ENCODE assay signal across 11 cellular contexts in the genomic region with DNA sequence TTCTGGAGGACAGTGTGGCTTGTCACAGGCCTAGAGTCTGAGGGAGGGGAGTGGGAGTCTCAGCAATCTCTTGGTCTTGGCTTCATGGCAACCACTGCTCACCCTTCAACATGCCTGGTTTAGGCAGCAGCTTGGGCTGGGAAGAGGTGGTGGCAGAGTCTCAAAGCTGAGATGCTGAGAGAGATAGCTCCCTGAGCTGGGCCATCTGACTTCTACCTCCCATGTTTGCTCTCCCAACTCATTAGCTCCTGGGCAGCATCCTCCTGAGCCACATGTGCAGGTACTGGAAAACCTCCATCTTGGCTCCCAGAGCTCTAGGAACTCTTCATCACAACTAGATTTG. TPM values are rescaled to one million over a fixed set of nuclear protein-coding genes. Genes with fewer than 3 reads are reported as not detected.
DNase-seq lines count a peak whose midpoint lies in the region; ATAC-seq and TF ChIP-seq lines count a peak whose summit lies in the region.
"Had no signal": no experiment of that assay in that cellular context is flagged by ENCODE, and none has a peak within 500 bp of the region (broad histone marks: within the 10 kb centered on the region; RNA-seq: fewer than 3 reads in every experiment).

No MANE protein-coding gene starts in this region.

- CTCF ChIA-PET in activated CD4-positive, alpha-beta memory T cell treated with anti-CD3 and anti-CD28 coated beads, Interleukin-2, amount 10 ng/mL, durations not matched to agents 7 days and 5 days (lab: Charles Lee) = interaction anchor here (1.3 to 1.7 kb wide), 2 partner anchors 11 to 13 kb away, joined by 5 to 6 read pairs; partner anchors contain the start of gene PIK3IP1

- intact Hi-C loops in esophagus squamous epithelium (cut with DNase I) = no loop called here

- H3K27ac ChIP-seq in esophagus squamous epithelium = peak overlapping the region; percentile 59 to 78 (median 74)

- H3K27me3 Mint-ChIP-seq in T-helper 1 cell treated with Interleukin-12 subunit alpha and Interleukin-12 subunit beta and Interleukin-4 antibody, amounts not matched to agents 30 μg/mL and 1 μg/mL, for 36 hours (ENCODE audit: low read depth) = no peaks in the 10 kb centered on the region
- no peaks in the 10 kb centered on the region for H3K27me3 Mint-ChIP-seq in activated CD4-positive, alpha-beta memory T cell treated with anti-CD3 and anti-CD28 coated beads, Interleukin-2, amount 10 ng/mL, durations not matched to agents 7 days and 5 days
- no peaks in the 10 kb centered on the region for H3K27me3 Mint-ChIP-seq in stimulated activated naive CD8-positive, alpha-beta T cell treated with anti-CD3 and anti-CD28 coated beads, Interleukin-15, amount 100 ng/mL, for 72 hours

- no peak overlapping the region for H3K4me3 ChIP-seq in esophagus squamous epithelium

- H3K27me3 ChIP-seq in esophagus squamous epithelium = no peaks in the 10 kb centered on the region

- peaks cover 46% of the 10 kb centered on the region for H3K4me1 Mint-ChIP-seq in T-helper 1 cell treated with Interleukin-12 subunit alpha and Interleukin-12 subunit beta and Interleukin-4 antibody, amounts not matched to agents 30 μg/mL and 1 μg/mL, for 36 hours (ENCODE audit: low read depth)
- peaks cover 45% of the 10 kb centered on the region for H3K4me1 Mint-ChIP-seq in activated CD4-positive, alpha-beta memory T cell treated with anti-CD3 and anti-CD28 coated beads, Interleukin-2, amount 10 ng/mL, durations not matched to agents 7 days and 5 days
- peaks cover 80% of the 10 kb centered on the region for H3K4me1 Mint-ChIP-seq in stimulated activated naive CD8-positive, alpha-beta T cell treated with anti-CD3 and anti-CD28 coated beads, Interleukin-15, amount 100 ng/mL, for 72 hours

- H3K9me3 ChIP-seq in esophagus squamous epithelium = no peaks in the 10 kb centered on the region
- H3K9me3 ChIP-seq: SK-N-SH had no signal

- no peaks in the 10 kb centered on the region for H3K9me3 Mint-ChIP-seq in T-helper 1 cell treated with Interleukin-12 subunit alpha and Interleukin-12 subunit beta and Interleukin-4 antibody, amounts not matched to agents 30 μg/mL and 1 μg/mL, for 36 hours
- H3K9me3 Mint-ChIP-seq in activated CD4-positive, alpha-beta memory T cell treated with anti-CD3 and anti-CD28 coated beads, Interleukin-2, amount 10 ng/mL, durations not matched to agents 7 days and 5 days = no peaks in the 10 kb centered on the region
- H3K9me3 Mint-ChIP-seq in stimulated activated naive CD8-positive, alpha-beta T cell treated with anti-CD3 and anti-CD28 coated beads, Interleukin-15, amount 100 ng/mL, for 72 hours = no peaks in the 10 kb centered on the region

- peak overlapping the region; percentile 57 for H3K4me3 Mint-ChIP-seq in T-helper 1 cell treated with Interleukin-12 subunit alpha and Interleukin-12 subunit beta and Interleukin-4 antibody, amounts not matched to agents 30 μg/mL and 1 μg/mL, for 36 hours
- no peak overlapping the region for H3K4me3 Mint-ChIP-seq in activated CD4-positive, alpha-beta memory T cell treated with anti-CD3 and anti-CD28 coated beads, Interleukin-2, amount 10 ng/mL, durations not matched to agents 7 days and 5 days
- H3K4me3 Mint-ChIP-seq in stimulated activated naive CD8-positive, alpha-beta T cell treated with anti-CD3 and anti-CD28 coated beads, Interleukin-15, amount 100 ng/mL, for 72 hours = peak overlapping the region in 1 of 2 donors; percentile 38

- POLR2A ChIA-PET in activated CD4-positive, alpha-beta memory T cell treated with anti-CD3 and anti-CD28 coated beads, Interleukin-2, amount 10 ng/mL, durations not matched to agents 7 days and 5 days (lab: Charles Lee) = interaction anchor here (0.8 to 4.3 kb wide), 6 partner anchors 8 to 66 kb away, joined by 3 to 138 read pairs (median 4); partner anchors contain the start of gene PIK3IP1

- H3K36me3 ChIP-seq in esophagus squamous epithelium = peaks cover 21 to 100% (median 53%) of the 10 kb centered on the region in 3 donors

- H3K36me3 Mint-ChIP-seq in T-helper 1 cell treated with Interleukin-12 subunit alpha and Interleukin-12 subunit beta and Interleukin-4 antibody, amounts not matched to agents 30 μg/mL and 1 μg/mL, for 36 hours (ENCODE audit: low read depth) = peaks cover 62% of the 10 kb centered on the region
- H3K36me3 Mint-ChIP-seq in activated CD4-positive, alpha-beta memory T cell treated with anti-CD3 and anti-CD28 coated beads, Interleukin-2, amount 10 ng/mL, durations not matched to agents 7 days and 5 days (ENCODE audit: low read depth) = peaks cover 74% of the 10 kb centered on the region

- no peak for ATAC-seq in stimulated activated naive CD8-positive, alpha-beta T cell treated with anti-CD3 and anti-CD28 coated beads, Interleukin-15, amount 100 ng/mL, for 72 hours
- no peak for ATAC-seq in HG03439 (IDR thresholded peaks at IDR 0.05; ENCODE audit: unreplicated experiment)

- H3K27ac Mint-ChIP-seq in T-helper 1 cell treated with Interleukin-12 subunit alpha and Interleukin-12 subunit beta and Interleukin-4 antibody, amounts not matched to agents 30 μg/mL and 1 μg/mL, for 36 hours = peak overlapping the region; percentile 94
- peak overlapping the region; percentile 93 for H3K27ac Mint-ChIP-seq in activated CD4-positive, alpha-beta memory T cell treated with anti-CD3 and anti-CD28 coated beads, Interleukin-2, amount 10 ng/mL, durations not matched to agents 7 days and 5 days
- H3K27ac Mint-ChIP-seq in stimulated activated naive CD8-positive, alpha-beta T cell treated with anti-CD3 and anti-CD28 coated beads, Interleukin-15, amount 100 ng/mL, for 72 hours = peak overlapping the region; percentile 94 to 95

- DNase-seq in T-helper 1 cell (no peak), esophagus squamous epithelium (lab: John Stamatoyannopoulos, UW) (no peak), GDM1 (lab: John Stamatoyannopoulos, UW) (no peak), GM19240 (ENCODE audit: insufficient read length, low spot score) (no peak)
- DNase-seq in activated CD4-positive, alpha-beta memory T cell treated with anti-CD3 and anti-CD28 coated beads, Interleukin-2, amount 10 ng/mL, durations not matched to agents 7 days and 5 days = no peak
- no peak for DNase-seq in stimulated activated naive CD8-positive, alpha-beta T cell treated with anti-CD3 and anti-CD28 coated beads, Interleukin-15, amount 100 ng/mL, for 72 hours
- DNase-seq: NCI-H1092, NCI-H2171 treated with DMSO at 0.1 percent for 48 hours, SK-N-SH had no signal

- TF ChIP-seq POLR2A in esophagus squamous epithelium (IDR thresholded peaks at IDR 0.05) = no peak

- TF ChIP-seq CTCF in esophagus squamous epithelium (IDR thresholded peaks at IDR 0.05) = no peak

- H3K4me1 ChIP-seq in esophagus squamous epithelium = peaks cover 8 to 72% (median 10%) of the 10 kb centered on the region in 3 donors

RNA-seq across cellular contexts. Expression of gene PIK3IP1, which starts 13.0 kb away (rescaled TPM):
- 10 to 100 TPM; 56.4 to 57.8 TPM for total RNA-seq in activated CD4-positive, alpha-beta memory T cell treated with anti-CD3 and anti-CD28 coated beads, Interleukin-2, amount 10 ng/mL, durations not matched to agents 7 days and 5 days
- total RNA-seq in esophagus squamous epithelium = 10 to 100 TPM in 3 of 4 donors, 1 to 10 TPM in 1; 7.0 to 53.0 (median 19.2) TPM
